ENCODE assay signal across 12 cellular contexts in the genomic region with DNA sequence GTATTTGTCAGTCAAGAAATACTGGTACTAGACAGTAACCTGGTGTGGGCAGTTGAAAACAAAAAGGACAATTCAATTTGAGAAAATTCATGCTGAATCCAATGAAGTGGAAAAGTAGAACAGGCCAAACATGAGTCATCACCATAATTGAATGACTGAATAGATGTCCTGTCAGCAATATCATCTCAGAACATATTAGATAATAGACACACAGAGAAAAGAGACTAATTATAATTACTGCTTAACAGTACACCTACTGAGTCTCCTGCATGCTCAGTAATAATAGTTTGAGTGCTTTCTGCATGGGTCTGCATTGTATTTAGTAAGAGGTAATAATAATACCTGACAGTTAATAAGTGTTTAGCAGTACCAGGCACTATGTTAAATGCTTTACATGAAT.
DNase-seq lines count a peak whose midpoint lies in the region; ATAC-seq, FAIRE-seq and TF ChIP-seq lines count a peak whose summit lies in the region.
"Had no signal": no experiment of that assay in that cellular context is flagged by ENCODE, and none has a peak within 500 bp of the region (broad histone marks: within the 10 kb centered on the region; RNA-seq: fewer than 3 reads in every experiment).

No MANE protein-coding gene starts in this region.

- peaks cover 15% of the 10 kb centered on the region for H3K4me1 ChIP-seq in foreskin keratinocyte
- H3K4me1 ChIP-seq in small intestine (ENCODE audit: control insufficient read depth in 2 of 2, insufficient read depth in 1 of 2, low read depth in 1 of 2, low read length in 1 of 2) = no peaks in the 10 kb centered on the region
- H3K4me1 ChIP-seq: left lung, SJSA1 had no signal

- H3K36me3 ChIP-seq in small intestine (ENCODE audit: control insufficient read depth in 2 of 2, insufficient read depth in 2 of 2, low read length in 2 of 2) = no peaks in the 10 kb centered on the region
- H3K36me3 ChIP-seq: left lung, SJSA1 had no signal

- no peak for TF ChIP-seq CTCF in foreskin keratinocyte (conservative IDR thresholded peaks at IDR 0.05)

- FAIRE-seq in small intestine (lab: Jason Lieb, UNC) = no peak

- peak; percentile 57 for ATAC-seq in HG02759 (IDR thresholded peaks at IDR 0.05; ENCODE audit: unreplicated experiment)
- ATAC-seq in foreskin keratinocyte = peak; percentile 73
- ATAC-seq: left lung had no signal

- peak; percentile 85 for DNase-seq in COR-L47 (lab: John Stamatoyannopoulos, UW)
- DNase-seq in NCI-H748 (lab: John Stamatoyannopoulos, UW; ENCODE audit: unreplicated experiment) = peak; percentile 93
- DNase-seq in foreskin keratinocyte = peak in 1 of 2 donors; percentile 43
- no peak for DNase-seq in iPS-NIHi7 (ENCODE audit: extremely low spot score)
- no peak for DNase-seq in NOMO-1 treated with dmso at 0.1 percent for 144 hours (lab: John Stamatoyannopoulos, UW; ENCODE audit: unreplicated experiment)
- no peak for DNase-seq in SIG-M5 (lab: John Stamatoyannopoulos, UW)
- DNase-seq in small intestine = no peak
- DNase-seq: activated CD4-positive, alpha-beta T cell treated with anti-CD3 and anti-CD28 coated beads, Interleukin-2, amount 10 ng/mL, durations not matched to agents 24 days and 14 days; left lung had no signal

- H3K27me3 ChIP-seq in foreskin keratinocyte (no peaks in the 10 kb centered on the region), small intestine (ENCODE audit: control insufficient read depth in 2 of 2, insufficient read depth in 2 of 2, low read length in 2 of 2) (no peaks in the 10 kb centered on the region)
- H3K27me3 ChIP-seq: left lung, SJSA1 had no signal

- H3K9me3 ChIP-seq in small intestine (ENCODE audit: control insufficient read depth, low read depth) = no peaks in the 10 kb centered on the region
- H3K9me3 ChIP-seq: SJSA1 had no signal

- H3K4me3 ChIP-seq in small intestine (ENCODE audit: low read depth in 1 of 2, low read length in 2 of 2) = no peak overlapping the region
- H3K4me3 ChIP-seq: left lung, SJSA1 had no signal

- no peak overlapping the region for H3K27ac ChIP-seq in foreskin keratinocyte
- no peak overlapping the region for H3K27ac ChIP-seq in small intestine (ENCODE audit: low read depth in 1 of 2, low read length in 1 of 2)
- H3K27ac ChIP-seq: left lung, parathyroid adenoma, SJSA1 had no signal

Comparison
In these comparisons a context has a peak if more than half of its experiments do, and no peak if none do; other contexts are left out.
1. DNase-seq: peak in COR-L47 (single experiment) and NCI-H748 (single experiment); none in iPS-NIHi7 (single experiment), NOMO-1 treated with dmso at 0.1 percent for 144 hours (single experiment), SIG-M5 (single experiment) and small intestine (single experiment).